ENCODE assay signal across 16 cellular contexts in the genomic region with DNA sequence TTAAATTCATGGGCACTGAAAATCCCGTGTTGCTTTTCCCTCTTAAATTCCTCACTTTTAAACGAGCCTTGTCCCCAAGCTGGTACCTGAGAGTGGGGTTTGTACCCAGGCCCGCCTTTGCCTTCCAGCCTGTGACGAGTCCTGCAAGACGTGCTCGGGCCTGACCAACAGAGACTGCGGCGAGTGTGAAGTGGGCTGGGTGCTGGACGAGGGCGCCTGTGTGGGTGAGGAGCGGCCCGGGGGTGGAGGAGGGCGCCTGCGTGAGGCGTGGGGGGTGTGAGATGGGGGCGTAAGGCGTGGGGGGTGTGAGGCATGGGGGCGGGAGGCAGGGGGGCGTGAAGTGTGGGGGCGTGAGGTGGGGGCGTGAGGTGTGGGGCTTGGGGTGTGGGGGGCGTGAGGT. TPM values are rescaled to one million over a fixed set of nuclear protein-coding genes. Genes with fewer than 3 reads are reported as not detected.
DNase-seq lines count a peak whose midpoint lies in the region; ATAC-seq and TF ChIP-seq lines count a peak whose summit lies in the region.
"Had no signal": no experiment of that assay in that cellular context is flagged by ENCODE, and none has a peak within 500 bp of the region (broad histone marks: within the 10 kb centered on the region; RNA-seq: fewer than 3 reads in every experiment).

No MANE protein-coding gene starts in this region.

- no peak overlapping the region for H3K27ac ChIP-seq in right cardiac atrium (ENCODE audit: low read length)
- no peak overlapping the region for H3K27ac ChIP-seq in heart right ventricle
- H3K27ac ChIP-seq in SK-N-MC: peak overlapping the region; percentile 60
- no peak overlapping the region for H3K27ac ChIP-seq in lower lobe of right lung
- no peak overlapping the region for H3K27ac ChIP-seq in thyroid gland
- H3K27ac ChIP-seq: SJCRH30 had no signal

- H3K4me1 Mint-ChIP-seq in stimulated activated naive CD8-positive, alpha-beta T cell treated with anti-CD3 and anti-CD28 coated beads, Interleukin-15, amount 100 ng/mL, for 72 hours: peaks cover 70% of the 10 kb centered on the region

- H3K9me3 ChIP-seq in right cardiac atrium (ENCODE audit: control insufficient read depth, low read length) (no peaks in the 10 kb centered on the region), heart right ventricle (no peaks in the 10 kb centered on the region), SK-N-MC (ENCODE audit: low read depth, low read length) (no peaks in the 10 kb centered on the region), lower lobe of right lung (no peaks in the 10 kb centered on the region), thyroid gland (no peaks in the 10 kb centered on the region)
- H3K9me3 ChIP-seq: SJCRH30 had no signal

- intact Hi-C loops in right cardiac atrium (cut with DNase I): no loop called here
- intact Hi-C loops in heart right ventricle (cut with DNase I): loop anchor here in 2 of 10 donors (10.0 kb wide), 2 partner anchors 72 to 272 kb away; no protein-coding TSS in a partner anchor
- intact Hi-C loops in lower lobe of right lung (cut with DNase I): loop anchor here (10.0 kb wide), 1 partner anchor 112 kb away; no protein-coding TSS in a partner anchor
- intact Hi-C loops in thyroid gland (cut with DNase I): loop anchor here (10.0 kb wide), 2 partner anchors 158 to 292 kb away; no protein-coding TSS in a partner anchor

- no peak overlapping the region for H3K9ac ChIP-seq in SK-N-MC (ENCODE audit: insufficient read length)

- ATAC-seq in right cardiac atrium: no peak
- ATAC-seq in heart right ventricle: no peak
- no peak for ATAC-seq in lower lobe of right lung
- ATAC-seq in stimulated activated naive CD8-positive, alpha-beta T cell treated with anti-CD3 and anti-CD28 coated beads, Interleukin-15, amount 100 ng/mL, for 72 hours: no peak

- H3K27me3 Mint-ChIP-seq in stimulated activated naive CD8-positive, alpha-beta T cell treated with anti-CD3 and anti-CD28 coated beads, Interleukin-15, amount 100 ng/mL, for 72 hours: no peaks in the 10 kb centered on the region

- DNase-seq in right cardiac atrium (peak in 2 of 3 donors; percentile 37 to 48), heart right ventricle (no peak), SK-N-MC (ENCODE audit: low read depth, low spot score) (no peak), lower lobe of right lung (peak; percentile 43), thyroid gland (no peak), DMS153 treated with DMSO at 0.1 percent for 48 hours (lab: John Stamatoyannopoulos, UW; ENCODE audit: unreplicated experiment) (no peak)
- no peak for DNase-seq in stimulated activated naive CD8-positive, alpha-beta T cell treated with anti-CD3 and anti-CD28 coated beads, Interleukin-15, amount 100 ng/mL, for 72 hours
- DNase-seq: 8988T, MM.1S, NCI-H1048, NCI-H1417 treated with DMSO at 0.1 percent for 48 hours, NCI-H187, NCI-H2227 treated with DMSO at 0.1 percent for 48 hours, NCI-H510A, NCI-H748 treated with DMSO at 0.1 percent for 48 hours, SJCRH30 had no signal

- H3K9me3 Mint-ChIP-seq in stimulated activated naive CD8-positive, alpha-beta T cell treated with anti-CD3 and anti-CD28 coated beads, Interleukin-15, amount 100 ng/mL, for 72 hours: no peaks in the 10 kb centered on the region

- no peak overlapping the region for H3K27ac Mint-ChIP-seq in stimulated activated naive CD8-positive, alpha-beta T cell treated with anti-CD3 and anti-CD28 coated beads, Interleukin-15, amount 100 ng/mL, for 72 hours

- no peaks in the 10 kb centered on the region for H3K27me3 ChIP-seq in right cardiac atrium (ENCODE audit: control insufficient read depth, insufficient read depth)
- no peaks in the 10 kb centered on the region for H3K27me3 ChIP-seq in heart right ventricle
- H3K27me3 ChIP-seq in lower lobe of right lung (ENCODE audit: low read depth): no peaks in the 10 kb centered on the region
- no peaks in the 10 kb centered on the region for H3K27me3 ChIP-seq in thyroid gland
- H3K27me3 ChIP-seq: SJCRH30 had no signal

- TF ChIP-seq POLR2A in thyroid gland (IDR thresholded peaks at IDR 0.05): no peak

- TF ChIP-seq CTCF in heart right ventricle (IDR thresholded peaks at IDR 0.05) (no peak), lower lobe of right lung (IDR thresholded peaks at IDR 0.05) (no peak), thyroid gland (IDR thresholded peaks at IDR 0.05) (no peak)

- peaks cover 3% of the 10 kb centered on the region for H3K4me1 ChIP-seq in right cardiac atrium (ENCODE audit: control insufficient read depth, insufficient read depth, low read length)
- H3K4me1 ChIP-seq in heart right ventricle: peaks cover 2 to 30% (median 12%) of the 10 kb centered on the region in 9 donors
- H3K4me1 ChIP-seq in lower lobe of right lung: peaks cover 13% of the 10 kb centered on the region
- H3K4me1 ChIP-seq in thyroid gland: peaks cover 9 to 11% of the 10 kb centered on the region in 2 donors
- H3K4me1 ChIP-seq: SJCRH30 had no signal

- no peak overlapping the region for H3K4me3 ChIP-seq in right cardiac atrium (ENCODE audit: low read length)
- no peak overlapping the region for H3K4me3 ChIP-seq in heart right ventricle
- H3K4me3 ChIP-seq in SK-N-MC: no peak overlapping the region
- no peak overlapping the region for H3K4me3 ChIP-seq in lower lobe of right lung
- no peak overlapping the region for H3K4me3 ChIP-seq in thyroid gland (replicated peaks in 1 of 3)
- H3K4me3 ChIP-seq: SJCRH30 had no signal

- H3K36me3 ChIP-seq in heart right ventricle: peaks cover 0 to 62% (median 12%) of the 10 kb centered on the region in 9 donors
- no peaks in the 10 kb centered on the region; the same call in 1 of the 2 replicates for H3K36me3 ChIP-seq in SK-N-MC (ENCODE audit: insufficient read depth, low read length)
- peaks cover 26% of the 10 kb centered on the region for H3K36me3 ChIP-seq in lower lobe of right lung
- peaks cover 0 to 35% of the 10 kb centered on the region in 2 donors for H3K36me3 ChIP-seq in thyroid gland
- H3K36me3 ChIP-seq: SJCRH30 had no signal

- no peak overlapping the region for H3K4me3 Mint-ChIP-seq in stimulated activated naive CD8-positive, alpha-beta T cell treated with anti-CD3 and anti-CD28 coated beads, Interleukin-15, amount 100 ng/mL, for 72 hours

- WGBS in right cardiac atrium: 93% methylated on average over 22 of the region's 22 CpGs
- 96 to 97% methylated on average over 21 to 22 of the region's 22 CpGs for WGBS in heart right ventricle, 2 donors
- 93 to 95% methylated on average over 12 to 15 of the region's 22 CpGs for WGBS in thyroid gland, 2 donors

RNA-seq across cellular contexts. Expression of a gene that starts 4.0 kb away (rescaled TPM):
- total RNA-seq in right cardiac atrium: 10 to 100 TPM; 22.1 to 40.0 (median 26.8) TPM
- polyA plus RNA-seq in right cardiac atrium: 21.8 TPM
- total RNA-seq in heart right ventricle: 10 to 100 TPM; 13.0 to 32.5 (median 19.2) TPM
- polyA plus RNA-seq in heart right ventricle: 10 to 100 TPM; 11.0 to 90.0 TPM
- 42.7 TPM for total RNA-seq in lower lobe of right lung
- 100 to 1,000 TPM in 3 of 4 donors, 10 to 100 TPM in 1; 50.3 to 244 (median 154) TPM for total RNA-seq in thyroid gland

RNA-seq across cellular contexts. Expression of a gene that starts 4.2 kb away (rescaled TPM):
- 10 to 100 TPM; 13.2 to 19.7 (median 17.4) TPM for total RNA-seq in right cardiac atrium
- 13.0 TPM for polyA plus RNA-seq in right cardiac atrium
- total RNA-seq in heart right ventricle: 10 to 100 TPM in 9 of 10 donors, 1 to 10 TPM in 1; 9.6 to 19.8 (median 16.0) TPM
- polyA plus RNA-seq in heart right ventricle: 10 to 100 TPM in 1 of 2 donors, 1 to 10 TPM in 1; 9.7 to 10.4 TPM
- total RNA-seq in lower lobe of right lung: 25.9 TPM
- total RNA-seq in thyroid gland: 10 to 100 TPM; 25.5 to 60.5 (median 52.2) TPM

RNA-seq across cellular contexts. Expression of a gene that starts 38.1 kb away (rescaled TPM):
- total RNA-seq in right cardiac atrium (10 to 100 TPM; 39.9 to 55.8 (median 49.9) TPM), heart right ventricle (10 to 100 TPM; 27.4 to 81.6 (median 41.6) TPM), lower lobe of right lung (94.7 TPM), thyroid gland (100 to 1,000 TPM in 1 of 4 donors, 10 to 100 TPM in 3; 45.4 to 108 (median 73.2) TPM)
- polyA plus RNA-seq in right cardiac atrium (39.0 TPM), heart right ventricle (10 to 100 TPM; 43.9 to 62.0 TPM)

Comparison
In these comparisons a context has a peak if more than half of its experiments do, and no peak if none do; other contexts are left out.
1. DNase-seq: peak in right cardiac atrium (2 of 3) and lower lobe of right lung (single experiment); none in heart right ventricle (0 of 2), SK-N-MC (single experiment), stimulated activated naive CD8-positive, alpha-beta T cell treated with anti-CD3 and anti-CD28 coated beads, Interleukin-15, amount 100 ng/mL, for 72 hours (0 of 2), thyroid gland (0 of 2) and DMS153 treated with DMSO at 0.1 percent for 48 hours (single experiment).
2. intact Hi-C loops: an anchor here in lower lobe of right lung (10.0 kb wide) and thyroid gland (10.0 kb wide); none called in right cardiac atrium.